In genomic region chr7:45855680-45856079, GRCh38 we compare ENCODE assay signal across 10 cellular contexts. TPM values are rescaled to one million over a fixed set of nuclear protein-coding genes. Genes with fewer than 3 reads are reported as not detected.
"Had no signal": no experiment of that assay in that cellular context is flagged by ENCODE, and none has a peak within 500 bp of the region (broad histone marks: within the 10 kb centered on the region; RNA-seq: fewer than 3 reads in every experiment).

No MANE protein-coding gene starts in this region.

RNA-seq across cellular contexts. Expression of gene CCDC201, which starts 17.2 kb away (rescaled TPM):
- total RNA-seq: activated CD8-positive, alpha-beta T cell treated with anti-CD3 and anti-CD28 coated beads, Interleukin-2, amount 10 ng/mL, durations not matched to agents 7 days and 5 days; activated naive CD8-positive, alpha-beta T cell treated with anti-CD3 and anti-CD28 coated beads, Interleukin-2, amount 10 ng/mL, durations not matched to agents 7 days and 5 days; adrenal gland; breast epithelium; chondrocyte; IMR-90; OCI-LY7; Right ventricle myocardium superior; SK-MEL-5; WTC11 had no signal

RNA-seq across cellular contexts. Expression of gene IGFBP1, which starts 32.6 kb away (rescaled TPM):
- total RNA-seq: activated CD8-positive, alpha-beta T cell treated with anti-CD3 and anti-CD28 coated beads, Interleukin-2, amount 10 ng/mL, durations not matched to agents 7 days and 5 days; activated naive CD8-positive, alpha-beta T cell treated with anti-CD3 and anti-CD28 coated beads, Interleukin-2, amount 10 ng/mL, durations not matched to agents 7 days and 5 days; IMR-90; OCI-LY7; Right ventricle myocardium superior; SK-MEL-5 had no signal
